ENCODE assay signal across 8 cellular contexts in the genomic region with DNA sequence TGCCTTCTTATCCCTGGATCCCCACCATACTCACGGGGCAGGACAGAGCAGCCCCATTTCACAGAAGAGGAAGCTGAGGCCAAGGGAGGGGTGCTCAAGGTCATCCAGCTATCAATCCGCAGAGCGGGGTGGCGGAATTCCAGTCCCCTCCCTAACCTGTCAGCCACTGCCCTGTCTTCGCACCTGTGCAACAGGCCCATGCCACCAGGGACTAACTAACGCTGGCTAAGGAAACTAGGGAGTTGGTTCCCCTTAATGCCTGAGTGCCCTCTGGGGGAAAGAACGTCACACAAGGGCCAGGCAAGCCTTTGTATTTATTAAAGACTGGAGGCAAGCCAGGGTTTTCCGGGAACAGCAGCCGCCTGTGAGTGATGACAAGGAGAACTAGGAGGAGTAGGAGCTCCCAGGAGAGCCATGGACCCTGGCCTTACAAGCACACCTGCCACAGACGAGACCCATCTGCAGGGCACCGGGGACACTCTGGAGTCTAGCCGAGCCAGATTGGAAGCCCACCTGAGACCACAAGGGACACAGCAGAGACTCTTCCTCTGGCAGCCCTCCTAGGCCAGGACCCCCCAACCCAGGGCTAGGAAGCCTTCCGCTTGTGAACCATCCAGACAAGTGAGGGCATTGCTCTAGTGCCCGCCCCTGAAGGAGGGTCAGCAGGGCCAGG.
DNase-seq lines count a peak whose midpoint lies in the region; ATAC-seq and TF ChIP-seq lines count a peak whose summit lies in the region.

No MANE protein-coding gene starts in this region.

- peak overlapping the region in 2 of 6 donors; percentile 69 to 82 for H3K27ac Mint-ChIP-seq in immature natural killer cell

- H3K27me3 ChIP-seq in heart left ventricle (no peaks in the 10 kb centered on the region), sigmoid colon (no peaks in the 10 kb centered on the region)

- 48 to 63% (median 55%) methylated on average over 14 of the region's 14 CpGs for WGBS in adipose tissue, 3 donors
- WGBS in heart left ventricle, 4 donors, result 20 to 32% (median 30%) methylated on average over 9 to 14 of the region's 14 CpGs
- 73 to 78% methylated on average over 14 of the region's 14 CpGs for WGBS in sigmoid colon, 2 donors

- peaks cover 22 to 81% (median 69%) of the 10 kb centered on the region in 12 donors for H3K4me1 ChIP-seq in heart left ventricle
- H3K4me1 ChIP-seq in sigmoid colon, result peaks cover 0 to 100% (median 94%) of the 10 kb centered on the region in 4 donors

- H3K4me3 Mint-ChIP-seq in immature natural killer cell, result no peak overlapping the region

- intact Hi-C loops in heart left ventricle (cut with DNase I) (loop anchor here in 7 of 10 donors (5.0 kb wide), 3 partner anchors 59 to 149 kb away; no protein-coding TSS in a partner anchor), sigmoid colon (cut with DNase I) (loop anchor here (5.0 kb wide), 1 partner anchor 34 kb away; no protein-coding TSS in a partner anchor)

- peak in 4 of 12 donors; percentile 14 to 32 (median 18) for TF ChIP-seq CTCF in heart left ventricle (IDR thresholded peaks at IDR 0.05)
- peak in 2 of 4 experiments; percentile 16 to 36 for TF ChIP-seq CTCF in sigmoid colon (IDR thresholded peaks at IDR 0.05)

- peaks cover 20 to 25% of the 10 kb centered on the region in 2 donors for H3K4me1 Mint-ChIP-seq in immature natural killer cell

- peak; percentile 30 for DNase-seq in DMS79 treated with DMSO at 0.1 percent for 48 hours (lab: John Stamatoyannopoulos, UW)
- DNase-seq in heart left ventricle, result peak; percentile 76 to 90 (median 87)
- peak; percentile 97 for DNase-seq in sigmoid colon
- DNase-seq in stimulated activated CD8-positive, alpha-beta memory T cell treated with anti-CD3 and anti-CD28 coated beads, Interleukin-4, amount 100 ng/mL, for 48 hours, result no peak
- DNase-seq in immature natural killer cell, result no peak

- no peaks in the 10 kb centered on the region for H3K9me3 Mint-ChIP-seq in immature natural killer cell

- H3K36me3 ChIP-seq in heart left ventricle, result peaks cover 0 to 100% (median 82%) of the 10 kb centered on the region in 9 donors
- peaks cover 42 to 85% (median 69%) of the 10 kb centered on the region in 4 donors for H3K36me3 ChIP-seq in sigmoid colon

- peak overlapping the region; percentile 21 for H3K27ac ChIP-seq in adipose tissue (ENCODE audit: low read depth, low read length)
- peak overlapping the region; percentile 89 to 100 (median 94) for H3K27ac ChIP-seq in heart left ventricle
- peak overlapping the region; percentile 96 to 100 (median 99) for H3K27ac ChIP-seq in sigmoid colon

- TF ChIP-seq EP300 in sigmoid colon (IDR thresholded peaks at IDR 0.05), result peak in 3 of 4 donors; percentile 70 to 93 (median 86)

- H3K9me3 ChIP-seq in heart left ventricle, result no peaks in the 10 kb centered on the region
- no peaks in the 10 kb centered on the region for H3K9me3 ChIP-seq in sigmoid colon

- TF ChIP-seq POLR2A in heart left ventricle (IDR thresholded peaks at IDR 0.05) (no peak), sigmoid colon (IDR thresholded peaks at IDR 0.05) (no peak)

- H3K36me3 Mint-ChIP-seq in immature natural killer cell, result peaks cover 10 to 46% (median 25%) of the 10 kb centered on the region in 3 donors

- ATAC-seq in heart left ventricle (peak; percentile 45 to 68 (median 66)), HG03378 (IDR thresholded peaks at IDR 0.05; ENCODE audit: unreplicated experiment) (no peak), GM19463 (IDR thresholded peaks at IDR 0.05; ENCODE audit: unreplicated experiment) (no peak)

- H3K4me3 ChIP-seq in heart left ventricle (peak overlapping the region in 1 of 12 donors; percentile 11), sigmoid colon (no peak overlapping the region)

- H3K27me3 Mint-ChIP-seq in immature natural killer cell (ENCODE audit: low read depth in 3 of 3), result peaks cover 6 to 15% (median 11%) of the 10 kb centered on the region in 3 donors

Comparison
In these comparisons a context has a peak if more than half of its experiments do, and no peak if none do; other contexts are left out.
1. DNase-seq: peak in DMS79 treated with DMSO at 0.1 percent for 48 hours (single experiment), heart left ventricle (5 of 5) and sigmoid colon (single experiment); none in stimulated activated CD8-positive, alpha-beta memory T cell treated with anti-CD3 and anti-CD28 coated beads, Interleukin-4, amount 100 ng/mL, for 48 hours (single experiment) and immature natural killer cell (0 of 3).
2. H3K27ac ChIP-seq: peak in every context shown above with its lines; median percentile 99 in sigmoid colon; 94 in heart left ventricle; 21 in adipose tissue.
3. ATAC-seq: peak in heart left ventricle (4 of 4); none in HG03378 (single experiment) and GM19463 (single experiment).